ENCODE assay signal across 12 cellular contexts in genomic region chr9:21804791-21805190, GRCh38. TPM values are rescaled to one million over a fixed set of nuclear protein-coding genes. Genes with fewer than 3 reads are reported as not detected.
DNase-seq lines count a peak whose midpoint lies in the region; ATAC-seq and TF ChIP-seq lines count a peak whose summit lies in the region.
"Had no signal": no experiment of that assay in that cellular context is flagged by ENCODE, and none has a peak within 500 bp of the region (broad histone marks: within the 10 kb centered on the region; RNA-seq: fewer than 3 reads in every experiment).

No MANE protein-coding gene starts in this region.

- peaks cover 7% of the 10 kb centered on the region for H3K27me3 Mint-ChIP-seq in stimulated activated naive CD8-positive, alpha-beta T cell treated with anti-CD3 and anti-CD28 coated beads, Interleukin-15, amount 100 ng/mL, for 72 hours
- H3K27me3 Mint-ChIP-seq: stimulated activated naive B cell treated with anti-CD40 and anti-IgM and Interleukin-4, amounts not matched to agents 10 μg/mL and 1 μg/mL and 100 μg/mL, for 72 hours had no signal

- ATAC-seq in stimulated activated naive CD8-positive, alpha-beta T cell treated with anti-CD3 and anti-CD28 coated beads, Interleukin-15, amount 100 ng/mL, for 72 hours = no peak
- ATAC-seq: left ventricle myocardium superior; stimulated activated naive B cell treated with anti-CD40 and anti-IgM and Interleukin-4, amounts not matched to agents 10 μg/mL and 1 μg/mL and 100 μg/mL, for 72 hours had no signal

- H3K9ac ChIP-seq in mammary epithelial cell (ENCODE audit: insufficient read depth, low read length) (no peak overlapping the region), SK-N-MC (ENCODE audit: insufficient read length) (peak overlapping the region; percentile 29)

- H3K79me2 ChIP-seq in mammary epithelial cell (ENCODE audit: insufficient read depth, low read length) = peaks cover 88% of the 10 kb centered on the region

- H3K36me3 ChIP-seq in mammary epithelial cell (ENCODE audit: insufficient read depth, low read length) = peaks cover 20% of the 10 kb centered on the region
- H3K36me3 ChIP-seq in breast epithelium = no peaks in the 10 kb centered on the region
- peaks cover 37% of the 10 kb centered on the region for H3K36me3 ChIP-seq in SK-N-MC (ENCODE audit: insufficient read depth, low read length)

- peak overlapping the region; percentile 56 to 76 for H3K27ac Mint-ChIP-seq in stimulated activated naive CD8-positive, alpha-beta T cell treated with anti-CD3 and anti-CD28 coated beads, Interleukin-15, amount 100 ng/mL, for 72 hours
- H3K27ac Mint-ChIP-seq: stimulated activated naive B cell treated with anti-CD40 and anti-IgM and Interleukin-4, amounts not matched to agents 10 μg/mL and 1 μg/mL and 100 μg/mL, for 72 hours had no signal

- H3K4me3 Mint-ChIP-seq in stimulated activated naive CD8-positive, alpha-beta T cell treated with anti-CD3 and anti-CD28 coated beads, Interleukin-15, amount 100 ng/mL, for 72 hours = peak overlapping the region; percentile 33 to 100
- H3K4me3 Mint-ChIP-seq: stimulated activated naive B cell treated with anti-CD40 and anti-IgM and Interleukin-4, amounts not matched to agents 10 μg/mL and 1 μg/mL and 100 μg/mL, for 72 hours had no signal

- peaks cover 75% of the 10 kb centered on the region for H3K4me1 Mint-ChIP-seq in stimulated activated naive CD8-positive, alpha-beta T cell treated with anti-CD3 and anti-CD28 coated beads, Interleukin-15, amount 100 ng/mL, for 72 hours

- BruUV-seq in mammary epithelial cell (replicated peaks; lab: Mats Ljungman, UMichigan) = no TSS peak

- no peak for TF ChIP-seq POLR2A in breast epithelium (IDR thresholded peaks at IDR 0.05)

- H3K9me3 ChIP-seq in mammary epithelial cell (replicated peaks; ENCODE audit: insufficient read depth, low read length) (no peaks in the 10 kb centered on the region), breast epithelium (no peaks in the 10 kb centered on the region), SK-N-MC (ENCODE audit: low read depth, low read length) (no peaks in the 10 kb centered on the region)

- CTCF ChIA-PET in mammary epithelial cell (lab: Charles Lee; ENCODE audit: low non-redundant PET) = interaction anchor here (0.6 kb wide), 1 partner anchor 339 kb away, joined by 4 read pairs; no protein-coding TSS in a partner anchor

- TF ChIP-seq CTCF in mammary epithelial cell (conservative IDR thresholded peaks at IDR 0.05 in 1 of 2, IDR thresholded peaks at IDR 0.05 in 1 of 2; ENCODE audit: extremely low read depth in 1 of 2, insufficient read depth in 1 of 2, low read depth in 1 of 2, low read length in 2 of 2) (no peak), breast epithelium (IDR thresholded peaks at IDR 0.05) (no peak), fibroblast of the aortic adventitia (IDR thresholded peaks at IDR 0.05; ENCODE audit: insufficient read depth, low read length) (no peak)

- H3K4me1 ChIP-seq in mammary epithelial cell (ENCODE audit: insufficient read depth, low read length) (peaks cover 36% of the 10 kb centered on the region), breast epithelium (peaks cover 0 to 10% of the 10 kb centered on the region in 2 donors)

- DNase-seq in mammary epithelial cell = no peak
- no peak for DNase-seq in breast epithelium (ENCODE audit: low spot score in 2 of 2)
- DNase-seq in SK-N-MC (ENCODE audit: low read depth, low spot score) = no peak
- DNase-seq in fibroblast of the aortic adventitia (ENCODE audit: low read depth) = no peak
- no peak for DNase-seq in stimulated activated naive CD8-positive, alpha-beta T cell treated with anti-CD3 and anti-CD28 coated beads, Interleukin-15, amount 100 ng/mL, for 72 hours
- no peak for DNase-seq in NCI-H2081 treated with DMSO at 0.1 percent for 48 hours (lab: John Stamatoyannopoulos, UW)
- DNase-seq in stimulated activated naive CD4-positive, alpha-beta T cell (lab: John Stamatoyannopoulos, UW) = no peak
- DNase-seq in OCI-M1 (lab: John Stamatoyannopoulos, UW) = no peak
- DNase-seq: activated CD8-positive, alpha-beta memory T cell treated with anti-CD3 and anti-CD28 coated beads for 24 hours; amygdala; left ventricle myocardium superior; stimulated activated naive B cell treated with anti-CD40 and anti-IgM and Interleukin-4, amounts not matched to agents 10 μg/mL and 1 μg/mL and 100 μg/mL, for 72 hours had no signal

- peak overlapping the region; percentile 93 for H3K4me2 ChIP-seq in mammary epithelial cell (ENCODE audit: insufficient read depth, low read depth, low read length)

- intact Hi-C loops in mammary epithelial cell (cut with micrococcal nuclease) (loop anchor here (5.0 kb wide), 2 partner anchors 372 to 477 kb away; no protein-coding TSS in a partner anchor), breast epithelium (cut with DNase I; ENCODE audit: low total_unique reads) (loop anchor here (10.0 kb wide), 1 partner anchor 430 kb away; no protein-coding TSS in a partner anchor)

- H3K27me3 ChIP-seq in mammary epithelial cell (ENCODE audit: insufficient read depth, low read length) (no peaks in the 10 kb centered on the region), breast epithelium (no peaks in the 10 kb centered on the region)

- dilution Hi-C loops in mammary epithelial cell (cut with HindIII; ENCODE audit: low sequenced_read_pairs) = loop anchor here (25.0 kb wide), 1 partner anchor 433 kb away; no protein-coding TSS in a partner anchor

- H3K27ac ChIP-seq in mammary epithelial cell (ENCODE audit: insufficient read depth, low read depth, low read length) (no peak overlapping the region), breast epithelium (no peak overlapping the region), SK-N-MC (no peak overlapping the region)

- H3K4me3 ChIP-seq in mammary epithelial cell (replicated peaks in 1 of 3; ENCODE audit: insufficient read depth in 1 of 3, low read depth in 2 of 3, low read length in 3 of 3) (peak overlapping the region in 2 of 3 experiments; percentile 67 to 71), breast epithelium (no peak overlapping the region), SK-N-MC (peak overlapping the region; percentile 87), fibroblast of the aortic adventitia (ENCODE audit: low read depth, low read length) (peak overlapping the region; percentile 25)

- no peaks in the 10 kb centered on the region for H3K9me3 Mint-ChIP-seq in stimulated activated naive CD8-positive, alpha-beta T cell treated with anti-CD3 and anti-CD28 coated beads, Interleukin-15, amount 100 ng/mL, for 72 hours
- H3K9me3 Mint-ChIP-seq: stimulated activated naive B cell treated with anti-CD40 and anti-IgM and Interleukin-4, amounts not matched to agents 10 μg/mL and 1 μg/mL and 100 μg/mL, for 72 hours had no signal

- no peak overlapping the region for H2AFZ ChIP-seq in mammary epithelial cell (ENCODE audit: low read depth, low read length)

- no peaks in the 10 kb centered on the region for H4K20me1 ChIP-seq in mammary epithelial cell (ENCODE audit: insufficient read depth, low read length)

- in situ Hi-C loops in mammary epithelial cell (cut with MboI; ENCODE audit: low sequenced_read_pairs in 2 of 2) = no loop called here

RNA-seq across cellular contexts. Expression of gene MTAP, which starts 2.4 kb away (rescaled TPM):
- total RNA-seq in mammary epithelial cell (10 to 100 TPM; 51.5 to 96.9 TPM), breast epithelium (10 to 100 TPM; 20.8 to 40.2 (median 29.5) TPM), fibroblast of the aortic adventitia (ENCODE audit: low replicate concordance) (14.4 and 62.2 TPM in 2 replicates)
- polyA plus RNA-seq in mammary epithelial cell = 59.0 TPM
- 52.6 TPM for polyA minus RNA-seq in mammary epithelial cell

Comparison
In these comparisons a context has a peak if more than half of its experiments do, and no peak if none do; other contexts are left out.
1. H3K4me3 ChIP-seq: peak in mammary epithelial cell (2 of 3), SK-N-MC (single experiment) and fibroblast of the aortic adventitia (single experiment); none in breast epithelium (0 of 3).